ENCODE assay signal across 12 cellular contexts in genomic region chr4:40452490-40452813, GRCh38.
DNase-seq lines count a peak whose midpoint lies in the region; ATAC-seq and TF ChIP-seq lines count a peak whose summit lies in the region.
"Had no signal": no experiment of that assay in that cellular context is flagged by ENCODE, and none has a peak within 500 bp of the region (broad histone marks: within the 10 kb centered on the region; RNA-seq: fewer than 3 reads in every experiment).

No MANE protein-coding gene starts in this region.

- no peaks in the 10 kb centered on the region for H3K36me3 ChIP-seq in naive thymus-derived CD4-positive, alpha-beta T cell (ENCODE audit: control insufficient read depth in 2 of 3, insufficient read depth in 3 of 3, low read length in 3 of 3)
- H3K36me3 ChIP-seq in colonic mucosa: peaks cover 6% of the 10 kb centered on the region
- H3K36me3 ChIP-seq: HAP-1 had no signal

- peaks cover 10% of the 10 kb centered on the region for H3K4me1 Mint-ChIP-seq in T-helper 17 cell
- H3K4me1 Mint-ChIP-seq in naive thymus-derived CD4-positive, alpha-beta T cell: peaks cover 6 to 30% (median 17%) of the 10 kb centered on the region in 7 donors

- POLR2A ChIA-PET in naive thymus-derived CD4-positive, alpha-beta T cell (lab: Charles Lee): no interaction called here

- no peak overlapping the region for H3K27ac ChIP-seq in naive thymus-derived CD4-positive, alpha-beta T cell (ENCODE audit: low read depth, low read length)
- H3K27ac ChIP-seq in colonic mucosa: no peak overlapping the region

- no peak for TF ChIP-seq CTCF in colonic mucosa (IDR thresholded peaks at IDR 0.05)
- no peak for TF ChIP-seq CTCF in GM10266 (IDR thresholded peaks at IDR 0.05; ENCODE audit: control insufficient read depth, insufficient read depth, low read depth, missing control alignments)

- no peaks in the 10 kb centered on the region for H3K27me3 Mint-ChIP-seq in T-helper 17 cell
- H3K27me3 Mint-ChIP-seq in naive thymus-derived CD4-positive, alpha-beta T cell: no peaks in the 10 kb centered on the region
- H3K27me3 Mint-ChIP-seq: stimulated activated naive CD8-positive, alpha-beta T cell treated with anti-CD3 and anti-CD28 coated beads, Interleukin-15, Interleukin-2, amounts not matched to agents 100 ng/mL and 50 ng/mL, for 24 hours had no signal

- intact Hi-C loops in naive thymus-derived CD4-positive, alpha-beta T cell (cut with micrococcal nuclease): loop anchor here (1.0 to 2.0 kb wide), 2 partner anchors 19 to 20 kb away; no protein-coding TSS in a partner anchor
- intact Hi-C loops in colonic mucosa (cut with DNase I): no loop called here

- H3K27ac Mint-ChIP-seq in T-helper 17 cell: peak overlapping the region; percentile 91
- peak overlapping the region in 6 of 9 donors; percentile 14 to 63 (median 52) for H3K27ac Mint-ChIP-seq in naive thymus-derived CD4-positive, alpha-beta T cell
- H3K27ac Mint-ChIP-seq: stimulated activated naive CD8-positive, alpha-beta T cell treated with anti-CD3 and anti-CD28 coated beads, Interleukin-15, Interleukin-2, amounts not matched to agents 100 ng/mL and 50 ng/mL, for 24 hours had no signal

- H3K4me1 ChIP-seq in naive thymus-derived CD4-positive, alpha-beta T cell (ENCODE audit: control insufficient read depth in 2 of 2, insufficient read depth in 2 of 2, low read length in 2 of 2): no peaks in the 10 kb centered on the region
- H3K4me1 ChIP-seq in colonic mucosa: peaks cover 16% of the 10 kb centered on the region

- CTCF ChIA-PET in naive thymus-derived CD4-positive, alpha-beta T cell (lab: Charles Lee): interaction anchor here (0.6 kb wide), 1 partner anchor 30 kb away, joined by 3 read pairs; no protein-coding TSS in a partner anchor

- H3K27me3 ChIP-seq in naive thymus-derived CD4-positive, alpha-beta T cell (ENCODE audit: control insufficient read depth in 2 of 2, insufficient read depth in 2 of 2, low read length in 2 of 2): no peaks in the 10 kb centered on the region
- H3K27me3 ChIP-seq in colonic mucosa: no peaks in the 10 kb centered on the region

- ATAC-seq in GM18508 (IDR thresholded peaks at IDR 0.05; ENCODE audit: insufficient read depth, unreplicated experiment): peak; percentile 21
- peak; percentile 14 for ATAC-seq in GM21619 (IDR thresholded peaks at IDR 0.05; ENCODE audit: unreplicated experiment)
- ATAC-seq in T-helper 17 cell: no peak
- no peak for ATAC-seq in naive thymus-derived CD4-positive, alpha-beta T cell

- H3K9me3 Mint-ChIP-seq in naive thymus-derived CD4-positive, alpha-beta T cell: no peaks in the 10 kb centered on the region
- H3K9me3 Mint-ChIP-seq: brain; stimulated activated naive CD8-positive, alpha-beta T cell treated with anti-CD3 and anti-CD28 coated beads, Interleukin-15, Interleukin-2, amounts not matched to agents 100 ng/mL and 50 ng/mL, for 24 hours had no signal

- no peaks in the 10 kb centered on the region for H3K9me3 ChIP-seq in T-helper 17 cell (ENCODE audit: control insufficient read depth, low read length, poor library complexity, severe bottlenecking)
- no peaks in the 10 kb centered on the region for H3K9me3 ChIP-seq in naive thymus-derived CD4-positive, alpha-beta T cell (ENCODE audit: control insufficient read depth in 2 of 3, low read length in 3 of 3)
- no peaks in the 10 kb centered on the region for H3K9me3 ChIP-seq in colonic mucosa
- H3K9me3 ChIP-seq: HAP-1 had no signal

- DNase-seq in T-helper 17 cell: no peak
- no peak for DNase-seq in naive thymus-derived CD4-positive, alpha-beta T cell
- DNase-seq in colonic mucosa: no peak
- no peak for DNase-seq in GM10266 (ENCODE audit: extremely low spot score)
- no peak for DNase-seq in kidney glomerular epithelial cell (lab: John Stamatoyannopoulos, UW)
- DNase-seq: kidney, NCI-H146 had no signal

- no peak overlapping the region for H3K9ac ChIP-seq in colonic mucosa (ENCODE audit: low read depth in 2 of 2, low read length in 2 of 2)

- H3K4me3 ChIP-seq in naive thymus-derived CD4-positive, alpha-beta T cell (ENCODE audit: low read length): no peak overlapping the region
- no peak overlapping the region for H3K4me3 ChIP-seq in colonic mucosa
- H3K4me3 ChIP-seq: HAP-1 had no signal

- no peak overlapping the region for H3K4me3 Mint-ChIP-seq in T-helper 17 cell
- peak overlapping the region in 8 of 10 donors; percentile 11 to 68 (median 55) for H3K4me3 Mint-ChIP-seq in naive thymus-derived CD4-positive, alpha-beta T cell
- H3K4me3 Mint-ChIP-seq: brain; stimulated activated naive CD8-positive, alpha-beta T cell treated with anti-CD3 and anti-CD28 coated beads, Interleukin-15, Interleukin-2, amounts not matched to agents 100 ng/mL and 50 ng/mL, for 24 hours had no signal

- H3K36me3 Mint-ChIP-seq in T-helper 17 cell (ENCODE audit: low read depth): no peaks in the 10 kb centered on the region
- H3K36me3 Mint-ChIP-seq in naive thymus-derived CD4-positive, alpha-beta T cell: peaks cover 0 to 2% (median 0%) of the 10 kb centered on the region in 5 donors
- H3K36me3 Mint-ChIP-seq: brain had no signal

Comparison
In these comparisons a context has a peak if more than half of its experiments do, and no peak if none do; other contexts are left out.
1. ATAC-seq: peak in GM18508 (single experiment) and GM21619 (single experiment); none in T-helper 17 cell (single experiment) and naive thymus-derived CD4-positive, alpha-beta T cell (single experiment).